In genomic region chr10:43959854-43960415, GRCh38 we compare ENCODE assay signal across 26 cellular contexts.
"Had no signal": no experiment of that assay in that cellular context is flagged by ENCODE, and none has a peak within 500 bp of the region (broad histone marks: within the 10 kb centered on the region; RNA-seq: fewer than 3 reads in every experiment).

No MANE protein-coding gene starts in this region.

- H3K27me3 ChIP-seq: breast epithelium, heart left ventricle, ovary had no signal

- H3K27ac ChIP-seq: breast epithelium, lower lobe of right lung, neutrophil, prostate gland, skin epidermis had no signal

- H3K36me3 ChIP-seq: breast epithelium, heart left ventricle, lower lobe of right lung, neutrophil, ovary, prostate gland had no signal

- H3K4me3 ChIP-seq: breast epithelium, heart left ventricle, lower lobe of right lung, ovary, prostate gland, skin epidermis had no signal

- ATAC-seq: activated naive CD4-positive, alpha-beta T cell treated with anti-CD3 and anti-CD28 coated beads, Interleukin-2, amount 50 U/mL, for 72 hours; activated T-cell treated with anti-CD3 and anti-CD28 coated beads, Interleukin-2, amount 50 U/mL, for 4 hours; activated T-helper 17 cell treated with anti-CD3 and anti-CD28 coated beads, Interleukin-2, amount 50 U/mL, for 72 hours; heart left ventricle; lower lobe of right lung; sciatic nerve; stimulated activated effector memory CD8-positive, alpha-beta T cell treated with anti-CD3 and anti-CD28 coated beads, Interleukin-12 subunit alpha, Interleukin-12 subunit beta, amount 100 ng/mL, for 72 hours; T-helper 17 cell had no signal

- DNase-seq: activated CD4-positive, alpha-beta memory T cell treated with anti-CD3 and anti-CD28 coated beads for 36 hours; activated CD4-positive, alpha-beta T cell treated with anti-CD3 and anti-CD28 coated beads, Interleukin-2, amount 10 ng/mL, durations not matched to agents 24 days and 14 days; activated CD4-positive, CD25-positive, alpha-beta regulatory T cell treated with anti-CD3 and anti-CD28 coated beads, Interleukin-2, amount 50 U/mL, for 72 hours; activated naive CD4-positive, alpha-beta T cell; activated T-cell treated with anti-CD3 and anti-CD28 coated beads, Interleukin-2, amount 50 U/mL, for 4 hours; dermis blood vessel endothelial cell; effector CD8-positive, alpha-beta T cell; erythroblast; heart left ventricle; hypothalamus; immature natural killer cell; lower lobe of right lung; mesendoderm; ovary; retina; stimulated activated CD4-positive, alpha-beta T cell treated with anti-CD3 and anti-CD28 coated beads, Interleukin-4, amount 100 ng/mL, for 24 hours; T-helper 17 cell; T1000 had no signal

- H3K9me3 ChIP-seq: breast epithelium, heart left ventricle, lower lobe of right lung, neutrophil, ovary, prostate gland had no signal

- H3K4me1 ChIP-seq: breast epithelium, prostate gland had no signal
